Comparison of ENCODE assay signal across 8 cellular contexts in the genomic region with DNA sequence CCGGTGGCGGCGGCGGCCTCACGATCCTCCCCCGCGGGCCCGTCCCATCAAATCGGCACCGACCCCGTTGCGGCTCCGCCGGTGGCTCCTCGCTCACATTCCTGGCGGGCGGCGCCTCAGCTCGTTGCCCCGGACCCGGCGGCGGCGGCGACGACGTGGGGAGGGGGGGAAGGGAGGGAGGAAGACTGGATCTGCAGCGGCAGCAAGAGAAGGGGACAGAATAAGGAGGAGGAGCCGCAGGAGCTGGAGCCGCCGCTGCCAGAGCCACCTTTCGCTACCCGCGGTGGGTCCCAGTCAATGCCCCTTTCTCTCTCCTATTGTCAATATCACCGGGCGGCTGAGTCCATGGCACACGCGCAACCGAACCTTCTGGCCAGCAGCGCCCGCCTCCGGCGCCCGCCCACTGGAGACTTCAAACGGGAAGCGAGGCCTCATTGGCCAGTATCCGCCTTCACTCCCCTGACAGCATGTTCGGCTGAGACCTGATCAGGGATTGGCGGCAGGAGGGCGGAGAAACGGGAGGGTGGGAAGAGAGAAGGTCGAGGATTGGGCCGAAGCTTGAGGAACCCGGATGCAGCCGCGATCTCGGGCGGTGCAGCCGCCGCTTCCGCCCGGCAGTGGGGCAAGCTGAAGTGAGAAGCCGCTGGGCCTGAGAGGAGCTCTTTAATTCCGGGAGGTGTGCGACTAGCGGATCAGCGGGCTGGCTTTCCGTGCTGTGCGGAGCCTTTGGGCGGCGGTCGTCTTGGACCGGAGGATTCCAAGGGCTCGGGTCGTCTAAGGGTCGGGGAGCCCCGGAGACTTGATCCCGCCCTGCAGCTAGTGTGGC. TPM values are rescaled to one million over a fixed set of nuclear protein-coding genes. Genes with fewer than 3 reads are reported as not detected.
DNase-seq lines count a peak whose midpoint lies in the region; ATAC-seq, FAIRE-seq and TF ChIP-seq lines count a peak whose summit lies in the region.

Gene PPP2R5E, minus strand, starts transcription at position 378 of the 826 bp plus-strand sequence. CDS start 3,692 bp downstream, outside the sequence.

- ATAC-seq in GM18520 (IDR thresholded peaks at IDR 0.05; ENCODE audit: unreplicated experiment) (peak; percentile 96), HG03064 (IDR thresholded peaks at IDR 0.05; ENCODE audit: low read depth, unreplicated experiment) (peak; percentile 91), sciatic nerve (peak; percentile 100)

- peaks cover 0 to 4% (median 0%) of the 10 kb centered on the region in 5 experiments for H3K9me3 Mint-ChIP-seq in brain

- peaks cover 20% of the 10 kb centered on the region for H3K36me3 Mint-ChIP-seq in brain

- DNase-seq in NCI-H2107 treated with DMSO at 0.1 percent for 48 hours (lab: John Stamatoyannopoulos, UW; ENCODE audit: unreplicated experiment): peak; percentile 99
- peak; percentile 96 for DNase-seq in iPS DF 19.7 (ENCODE audit: low read depth, low spot score)
- peak; percentile 99 for DNase-seq in sciatic nerve (ENCODE audit: low spot score)

- peak within 1 kb of the TSS; percentile 95 to 99 (median 97) for H3K27ac Mint-ChIP-seq in brain

- peaks cover 41% of the 10 kb centered on the region for H3K4me1 Mint-ChIP-seq in brain

- peaks cover 9% of the 10 kb centered on the region for H3K27me3 Mint-ChIP-seq in brain

- peak within 1 kb of the TSS; percentile 90 to 98 (median 93) for H3K4me3 Mint-ChIP-seq in brain

- H3K27ac ChIP-seq in 22Rv1: peak within 1 kb of the TSS; percentile 84

- FAIRE-seq in TTC549 (lab: Jason Lieb, UNC): peak; percentile 92

- intact Hi-C loops in sciatic nerve (cut with DNase I): loop anchor here (1.0 kb wide), 1 partner anchor 24 kb away; no protein-coding TSS in a partner anchor

- no peak for TF ChIP-seq CTCF in 22Rv1 (IDR thresholded peaks at IDR 0.05)
- TF ChIP-seq CTCF in brain (conservative IDR thresholded peaks at IDR 0.05): no peak

RNA-seq across cellular contexts. Expression of gene PPP2R5E, which starts in this region (rescaled TPM):
- 28.2 TPM for polyA plus RNA-seq in brain (ENCODE audit: insufficient read depth, low read depth, low replicate concordance)
- total RNA-seq in sciatic nerve: 37.6 TPM

Comparison
In these comparisons a context has a peak if more than half of its experiments do, and no peak if none do; other contexts are left out.
1. Peak in every context shown above with its lines: DNase-seq, ATAC-seq and H3K27ac ChIP-seq.